7 cellular contexts compared by ENCODE assay signal in genomic region chr20:28562899-28563521, GRCh38.
DNase-seq lines count a peak whose midpoint lies in the region; TF ChIP-seq lines count a peak whose summit lies in the region.
"Not testable (repeated sequence)": the region's sequence is repeated elsewhere in the genome, so short reads cannot be mapped to it uniquely, and the experiment has no call there.

No MANE protein-coding gene starts in this region.

- not testable (repeated sequence) for TF ChIP-seq CTCF in HEK293 (tag by site-specific recombination; IDR thresholded peaks at IDR 0.05); endodermal cell (conservative IDR thresholded peaks at IDR 0.05)

- H3K4me3 Mint-ChIP-seq in endodermal cell = not testable (repeated sequence)

- not testable (repeated sequence) for H3K4me3 ChIP-seq in HEK293 (ENCODE audit: low read depth, low read length); skeletal muscle cell (ENCODE audit: low read depth, low read length)
- H3K4me3 ChIP-seq in endodermal cell (ENCODE audit: low read length) = peak overlapping the region; percentile 11

- H3K9me3 ChIP-seq in HEK293 (ENCODE audit: control insufficient read depth, insufficient read depth, low read depth, low read length) = not testable (repeated sequence)
- H3K9me3 ChIP-seq in endodermal cell (ENCODE audit: control insufficient read depth, low read length) = peaks cover 45% of the 10 kb centered on the region

- POLR2A ChIA-PET in HEK293 (lab: Yijun Ruan, JAX) = not testable (repeated sequence)

- peaks cover 89% of the 10 kb centered on the region for H3K9me3 Mint-ChIP-seq in endodermal cell

- H3K4me1 Mint-ChIP-seq in endodermal cell = peaks cover 11% of the 10 kb centered on the region

- H3K9ac ChIP-seq in endodermal cell (ENCODE audit: extremely low read depth, low read length, poor library complexity, severe bottlenecking) = not testable (repeated sequence)

- not testable (repeated sequence) for H3K4me1 ChIP-seq in HEK293 (ENCODE audit: control insufficient read depth, insufficient read depth, low read length); endodermal cell (ENCODE audit: control insufficient read depth, insufficient read depth, low read length)

- not testable (repeated sequence) for H3K36me3 ChIP-seq in HEK293 (ENCODE audit: control insufficient read depth in 2 of 2, insufficient read depth in 1 of 2, low read length in 2 of 2); endodermal cell (ENCODE audit: control insufficient read depth, insufficient read depth, low read length)

- not testable (repeated sequence) for H3K27ac Mint-ChIP-seq in endodermal cell

- in situ Hi-C loops in Caki2 (cut with HindIII; ENCODE audit: low pct_unique_long_range_greater_than_20kb, low sequenced_read_pairs) = not testable (repeated sequence)

- peaks cover 17% of the 10 kb centered on the region for H3K36me3 Mint-ChIP-seq in endodermal cell (ENCODE audit: low read depth)

- CTCF ChIA-PET in HEK293 (lab: Yijun Ruan, JAX) = not testable (repeated sequence)

- not testable (repeated sequence) for H3K27me3 Mint-ChIP-seq in endodermal cell (ENCODE audit: insufficient read depth)

- not testable (repeated sequence) for H3K27me3 ChIP-seq in endodermal cell (ENCODE audit: control insufficient read depth, insufficient read depth, low read length, poor library complexity, severe bottlenecking)

- WGBS in endodermal cell (ENCODE audit: insufficient coverage in 1 of 2, insufficient read length in 1 of 2), 2 experiments = 69 to 71% methylated on average over 6 of the region's 6 CpGs

- not testable (repeated sequence) for H3K27ac ChIP-seq in HEK293 (ENCODE audit: extremely low read depth, low read depth, low read length); endodermal cell (ENCODE audit: low read depth, low read length)

- DNase-seq in Caki2 (ENCODE audit: low read depth) = peak; percentile 99
- DNase-seq in NCI-H460 (ENCODE audit: extremely low read depth, low read depth) = peak; percentile 62
- peak; percentile 79 for DNase-seq in amniotic epithelial cell (ENCODE audit: low read depth)
- not testable (repeated sequence) for DNase-seq in endodermal cell
- DNase-seq in hepatic stellate cell (ENCODE audit: low spot score) = peak; percentile 25
- peak; percentile 89 for DNase-seq in skeletal muscle cell (ENCODE audit: low read depth)

TF ChIP-seq in HEK293, 187 proteins besides CTCF, POLR2A, EP300 and RAD21:
- TF ChIP-seq ZBTB21 (tag by site-specific recombination; IDR thresholded peaks at IDR 0.05) = peak; percentile 95
- peak; percentile 49; the same call in 1 of the 2 replicates for TF ChIP-seq OSR2 (tag by site-specific recombination; IDR thresholded peaks at IDR 0.05)
- peak; percentile 72; the same call in 1 of the 2 replicates for TF ChIP-seq ZEB2 (tag by site-specific recombination; IDR thresholded peaks at IDR 0.05)
- 0 out of 2 replicates have a peak, but pooled peaks have one; percentile 29 for TF ChIP-seq ZNF335 (tag by site-specific recombination; conservative IDR thresholded peaks at IDR 0.05)
- peak; percentile 62 for TF ChIP-seq GLIS1 (tag by site-specific recombination; IDR thresholded peaks at IDR 0.05)
- TF ChIP-seq ZNF629 (tag by site-specific recombination; IDR thresholded peaks at IDR 0.05) = peak; percentile 55
- peak; percentile 94 for TF ChIP-seq ATF2 (tag by site-specific recombination; IDR thresholded peaks at IDR 0.05; ENCODE audit: low read depth)
